ENCODE assay signal across 1 cellular context in genomic region chr2:216464104-216464720, GRCh38.
TF ChIP-seq lines count a peak whose summit lies in the region.

No MANE protein-coding gene starts in this region.

TF ChIP-seq in SK-N-SH, 30 proteins besides CTCF, POLR2A, EP300 and RAD21 (continued from another document):
- TF ChIP-seq REST (IDR thresholded peaks at IDR 0.05; ENCODE audit: low read depth, low read length) (no peak), GATA2 (CRISPR knock-in tag; IDR thresholded peaks at IDR 0.05) (no peak), YY1 (IDR thresholded peaks at IDR 0.05; ENCODE audit: low read depth) (no peak), FOXM1 (IDR thresholded peaks at IDR 0.05; ENCODE audit: low read depth) (no peak), TAF1 (IDR thresholded peaks at IDR 0.05; ENCODE audit: borderline replicate concordance, low read depth, low read length) (no peak), SMC3 (IDR thresholded peaks at IDR 0.05; ENCODE audit: low read depth, low read length) (no peak), POLR2AphosphoS5 (IDR thresholded peaks at IDR 0.05; ENCODE audit: low read depth, low read length) (no peak)
- TF ChIP-seq, protein P1, sequence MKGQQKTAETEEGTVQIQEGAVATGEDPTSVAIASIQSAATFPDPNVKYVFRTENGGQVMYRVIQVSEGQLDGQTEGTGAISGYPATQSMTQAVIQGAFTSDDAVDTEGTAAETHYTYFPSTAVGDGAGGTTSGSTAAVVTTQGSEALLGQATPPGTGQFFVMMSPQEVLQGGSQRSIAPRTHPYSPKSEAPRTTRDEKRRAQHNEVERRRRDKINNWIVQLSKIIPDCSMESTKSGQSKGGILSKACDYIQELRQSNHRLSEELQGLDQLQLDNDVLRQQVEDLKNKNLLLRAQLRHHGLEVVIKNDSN (IDR thresholded peaks at IDR 0.05; ENCODE audit: borderline replicate concordance, low read depth): no peak
TF ChIP-seq in SK-N-SH: peak in this region for 0.
